31 cellular contexts compared by ENCODE assay signal in genomic region chrX:136662976-136663375, GRCh38. TPM values are rescaled to one million over a fixed set of nuclear protein-coding genes. Genes with fewer than 3 reads are reported as not detected.
DNase-seq lines count a peak whose midpoint lies in the region; ATAC-seq lines count a peak whose summit lies in the region.
"Had no signal": no experiment of that assay in that cellular context is flagged by ENCODE, and none has a peak within 500 bp of the region (broad histone marks: within the 10 kb centered on the region; RNA-seq: fewer than 3 reads in every experiment).

No MANE protein-coding gene starts in this region.

- no peak overlapping the region for H3K4me3 Mint-ChIP-seq in activated T-cell treated with anti-CD3 and anti-CD28 coated beads, Interleukin-2, amount 50 U/mL, for 24 hours
- no peak overlapping the region for H3K4me3 Mint-ChIP-seq in activated T-cell treated with anti-CD3 and anti-CD28 coated beads, Interleukin-2, amount 50 U/mL, for 4 hours
- H3K4me3 Mint-ChIP-seq in CD8-positive, alpha-beta memory T cell: peak overlapping the region in 3 of 7 donors; percentile 18 to 46 (median 43)
- H3K4me3 Mint-ChIP-seq in T-helper 2 cell treated with Interferon-gamma antibody and Interleukin-4, amounts not matched to agents 5 μg/mL and 100 μg/mL, for 36 hours: peak overlapping the region; percentile 59
- H3K4me3 Mint-ChIP-seq: brain; H9; stimulated activated naive CD8-positive, alpha-beta T cell treated with anti-CD3 and anti-CD28 coated beads, Interleukin-15, Interleukin-2, amounts not matched to agents 100 ng/mL and 50 ng/mL, for 24 hours had no signal

- H3K27ac ChIP-seq in CD8-positive, alpha-beta memory T cell (ENCODE audit: low read depth, low read length): no peak overlapping the region
- H3K27ac ChIP-seq in effector memory CD4-positive, alpha-beta T cell (ENCODE audit: insufficient read depth, low read length, poor library complexity, severe bottlenecking): peak overlapping the region; percentile 70
- H3K27ac ChIP-seq: esophagus squamous epithelium, foreskin keratinocyte, left lung, SK-N-MC, thoracic aorta, uterus had no signal

- H3K4me1 ChIP-seq in CD8-positive, alpha-beta memory T cell (ENCODE audit: insufficient read depth, low read length): peaks cover 66% of the 10 kb centered on the region
- H3K4me1 ChIP-seq in effector memory CD4-positive, alpha-beta T cell (ENCODE audit: control insufficient read depth, insufficient read depth, low read length, poor library complexity, severe bottlenecking): peaks cover 52% of the 10 kb centered on the region
- H3K4me1 ChIP-seq: esophagus squamous epithelium, foreskin keratinocyte, left lung, uterus had no signal

- no peaks in the 10 kb centered on the region for H3K36me3 ChIP-seq in CD8-positive, alpha-beta memory T cell (ENCODE audit: insufficient read depth, low read length)
- H3K36me3 ChIP-seq in effector memory CD4-positive, alpha-beta T cell (ENCODE audit: control insufficient read depth, insufficient read depth, low read length): peaks cover 16% of the 10 kb centered on the region
- H3K36me3 ChIP-seq: uterus had no signal

- H3K27me3 ChIP-seq in CD8-positive, alpha-beta memory T cell (ENCODE audit: insufficient read depth, low read length, poor library complexity, severe bottlenecking): no peaks in the 10 kb centered on the region
- H3K27me3 ChIP-seq in effector memory CD4-positive, alpha-beta T cell (replicated peaks; ENCODE audit: control insufficient read depth, insufficient read depth, low read length, poor library complexity, severe bottlenecking): no peaks in the 10 kb centered on the region
- H3K27me3 ChIP-seq: esophagus squamous epithelium, foreskin keratinocyte, left lung, uterus had no signal

- peak overlapping the region; percentile 79 for H3K27ac Mint-ChIP-seq in activated T-cell treated with anti-CD3 and anti-CD28 coated beads, Interleukin-2, amount 50 U/mL, for 24 hours
- peak overlapping the region; percentile 40 to 82 (median 70) for H3K27ac Mint-ChIP-seq in CD8-positive, alpha-beta memory T cell
- peak overlapping the region; percentile 91 for H3K27ac Mint-ChIP-seq in T-helper 2 cell treated with Interferon-gamma antibody and Interleukin-4, amounts not matched to agents 5 μg/mL and 100 μg/mL, for 36 hours
- H3K27ac Mint-ChIP-seq: brain; H9; stimulated activated naive CD8-positive, alpha-beta T cell treated with anti-CD3 and anti-CD28 coated beads, Interleukin-15, Interleukin-2, amounts not matched to agents 100 ng/mL and 50 ng/mL, for 24 hours had no signal

- H3K9me3 Mint-ChIP-seq in activated T-cell treated with anti-CD3 and anti-CD28 coated beads, Interleukin-2, amount 50 U/mL, for 24 hours: peaks cover 4% of the 10 kb centered on the region
- H3K9me3 Mint-ChIP-seq in activated T-cell treated with anti-CD3 and anti-CD28 coated beads, Interleukin-2, amount 50 U/mL, for 4 hours: no peaks in the 10 kb centered on the region
- H3K9me3 Mint-ChIP-seq in CD8-positive, alpha-beta memory T cell: peaks cover 0 to 4% (median 3%) of the 10 kb centered on the region in 5 donors
- peaks cover 14% of the 10 kb centered on the region for H3K9me3 Mint-ChIP-seq in T-helper 2 cell treated with Interferon-gamma antibody and Interleukin-4, amounts not matched to agents 5 μg/mL and 100 μg/mL, for 36 hours

- CTCF ChIA-PET in CD8-positive, alpha-beta memory T cell (lab: Charles Lee): no interaction called here

- no peaks in the 10 kb centered on the region for H3K9me3 ChIP-seq in CD8-positive, alpha-beta memory T cell (ENCODE audit: low read length)
- no peaks in the 10 kb centered on the region for H3K9me3 ChIP-seq in effector memory CD4-positive, alpha-beta T cell (ENCODE audit: control insufficient read depth, low read length)
- H3K9me3 ChIP-seq: left lung, thoracic aorta, uterus had no signal

- POLR2A ChIA-PET in CD8-positive, alpha-beta memory T cell (lab: Charles Lee): no interaction called here

- ATAC-seq in activated T-cell treated with anti-CD3 and anti-CD28 coated beads, Interleukin-2, amount 50 U/mL, for 4 hours: no peak
- no peak for ATAC-seq in left lobe of liver
- ATAC-seq: foreskin keratinocyte, GM12878, left lung, PC-3 had no signal

- peaks cover 79% of the 10 kb centered on the region for H3K4me1 Mint-ChIP-seq in activated T-cell treated with anti-CD3 and anti-CD28 coated beads, Interleukin-2, amount 50 U/mL, for 24 hours (ENCODE audit: low read depth)
- H3K4me1 Mint-ChIP-seq in activated T-cell treated with anti-CD3 and anti-CD28 coated beads, Interleukin-2, amount 50 U/mL, for 4 hours (ENCODE audit: low read depth): peaks cover 73% of the 10 kb centered on the region
- peaks cover 43 to 68% (median 61%) of the 10 kb centered on the region in 3 donors for H3K4me1 Mint-ChIP-seq in CD8-positive, alpha-beta memory T cell
- peaks cover 63% of the 10 kb centered on the region for H3K4me1 Mint-ChIP-seq in T-helper 2 cell treated with Interferon-gamma antibody and Interleukin-4, amounts not matched to agents 5 μg/mL and 100 μg/mL, for 36 hours (ENCODE audit: low read depth)
- H3K4me1 Mint-ChIP-seq: brain, H9 had no signal

- peaks cover 15% of the 10 kb centered on the region for H3K27me3 Mint-ChIP-seq in activated T-cell treated with anti-CD3 and anti-CD28 coated beads, Interleukin-2, amount 50 U/mL, for 24 hours
- H3K27me3 Mint-ChIP-seq in activated T-cell treated with anti-CD3 and anti-CD28 coated beads, Interleukin-2, amount 50 U/mL, for 4 hours (ENCODE audit: low read depth): no peaks in the 10 kb centered on the region
- H3K27me3 Mint-ChIP-seq in CD8-positive, alpha-beta memory T cell: peaks cover 0 to 2% of the 10 kb centered on the region in 2 donors
- H3K27me3 Mint-ChIP-seq in T-helper 2 cell treated with Interferon-gamma antibody and Interleukin-4, amounts not matched to agents 5 μg/mL and 100 μg/mL, for 36 hours (ENCODE audit: low read depth): no peaks in the 10 kb centered on the region
- H3K27me3 Mint-ChIP-seq: stimulated activated naive CD8-positive, alpha-beta T cell treated with anti-CD3 and anti-CD28 coated beads, Interleukin-15, Interleukin-2, amounts not matched to agents 100 ng/mL and 50 ng/mL, for 24 hours had no signal

- DNase-seq in activated T-cell treated with anti-CD3 and anti-CD28 coated beads, Interleukin-2, amount 50 U/mL, for 24 hours: no peak
- no peak for DNase-seq in activated T-cell treated with anti-CD3 and anti-CD28 coated beads, Interleukin-2, amount 50 U/mL, for 4 hours
- no peak for DNase-seq in CD8-positive, alpha-beta memory T cell
- no peak for DNase-seq in T-helper 2 cell treated with Interferon-gamma antibody and Interleukin-4, amounts not matched to agents 5 μg/mL and 100 μg/mL, for 36 hours (ENCODE audit: low spot score)
- DNase-seq in effector memory CD4-positive, alpha-beta T cell: no peak
- no peak for DNase-seq in left lobe of liver (ENCODE audit: low spot score)
- DNase-seq in superior temporal gyrus (ENCODE audit: extremely low spot score): no peak
- no peak for DNase-seq in NCI-H2227 (lab: John Stamatoyannopoulos, UW; ENCODE audit: unreplicated experiment)
- DNase-seq: activated CD4-positive, CD25-positive, alpha-beta regulatory T cell treated with anti-CD3 and anti-CD28 coated beads, Interleukin-2, amount 50 U/mL, for 72 hours; AML-193; DMS153; esophagus squamous epithelium; foreskin keratinocyte; H9; head of caudate nucleus; KG1; left lung; NCI-H2029; NCI-H524; PC-3; uterus had no signal

- H3K36me3 Mint-ChIP-seq in activated T-cell treated with anti-CD3 and anti-CD28 coated beads, Interleukin-2, amount 50 U/mL, for 24 hours (ENCODE audit: low read depth): peaks cover 87% of the 10 kb centered on the region
- H3K36me3 Mint-ChIP-seq in activated T-cell treated with anti-CD3 and anti-CD28 coated beads, Interleukin-2, amount 50 U/mL, for 4 hours (ENCODE audit: insufficient read depth): peaks cover 42% of the 10 kb centered on the region
- H3K36me3 Mint-ChIP-seq in CD8-positive, alpha-beta memory T cell: peaks cover 8 to 36% (median 15%) of the 10 kb centered on the region in 3 donors
- peaks cover 85% of the 10 kb centered on the region for H3K36me3 Mint-ChIP-seq in T-helper 2 cell treated with Interferon-gamma antibody and Interleukin-4, amounts not matched to agents 5 μg/mL and 100 μg/mL, for 36 hours (ENCODE audit: low read depth)

- no peak overlapping the region for H3K4me3 ChIP-seq in CD8-positive, alpha-beta memory T cell (ENCODE audit: low read length)
- no peak overlapping the region for H3K4me3 ChIP-seq in effector memory CD4-positive, alpha-beta T cell (ENCODE audit: insufficient read depth, low read depth, low read length, poor library complexity, severe bottlenecking)
- H3K4me3 ChIP-seq: esophagus squamous epithelium, GM12878, left lung, SK-N-MC, smooth muscle cell, thoracic aorta, uterus had no signal

RNA-seq across cellular contexts. Expression of gene CD40LG, which starts 15.0 kb away (rescaled TPM):
- total RNA-seq in activated T-cell treated with anti-CD3 and anti-CD28 coated beads, Interleukin-2, amount 50 U/mL, for 4 hours: 100 to 1,000 TPM in 2 of 3 donors, 10 to 100 TPM in 1; 99.9 to 139 (median 115) TPM
- 10 to 100 TPM in 1 of 2 experiments, 1 to 10 TPM in 1; 9.2 to 10.1 TPM for total RNA-seq in CD8-positive, alpha-beta memory T cell
- 20.0 TPM for polyA plus RNA-seq in CD8-positive, alpha-beta memory T cell
- 0.15 TPM for total RNA-seq in left lobe of liver
- total RNA-seq: A673, cerebellum, dermis microvascular lymphatic vessel endothelial cell, foreskin keratinocyte, H9, myocyte, PC-3, smooth muscle cell had no signal
- polyA plus RNA-seq: foreskin keratinocyte, smooth muscle cell had no signal

Comparison
In these comparisons a context has a peak if more than half of its experiments do, and no peak if none do; other contexts are left out.
1. RNA of gene CD40LG, which starts 15.0 kb away (total RNA-seq): 99.9 to 139 TPM in activated T-cell treated with anti-CD3 and anti-CD28 coated beads, Interleukin-2, amount 50 U/mL, for 4 hours; 9.2 to 10.1 TPM in CD8-positive, alpha-beta memory T cell and 0.15 TPM in left lobe of liver (single experiment); every median in the first group is over 4 times any median in the second.
2. Peak in every context shown above with its lines, with median percentiles within 50 percentile points of each other: H3K27ac Mint-ChIP-seq.